ENCODE assay signal across 3 cellular contexts in the genomic region with DNA sequence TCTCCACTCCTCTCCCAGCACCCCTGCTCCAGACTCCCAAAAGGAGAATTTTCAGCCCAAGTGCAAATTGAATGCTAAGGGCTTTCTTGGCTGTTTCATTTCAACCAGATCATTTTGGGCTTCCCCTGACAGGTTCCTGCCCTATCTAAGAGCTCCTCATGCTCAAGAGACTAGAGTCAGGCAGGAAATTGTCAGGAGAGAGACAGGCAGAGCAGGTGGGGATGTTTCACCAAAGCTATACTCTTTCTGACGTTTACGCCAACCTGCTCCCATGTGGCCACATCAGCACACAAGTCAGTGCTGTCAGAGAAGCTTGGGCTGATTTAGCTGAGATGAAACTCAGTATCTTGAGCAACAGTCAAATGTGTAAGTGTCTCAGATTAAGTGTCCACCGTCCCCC.
TF ChIP-seq lines count a peak whose summit lies in the region.

No MANE protein-coding gene starts in this region.

TF ChIP-seq in liver, 16 proteins besides CTCF, POLR2A, EP300 and RAD21:
- TF ChIP-seq EGR1 (IDR thresholded peaks at IDR 0.05; ENCODE audit: low read depth in 2 of 2) (no peak), FOXA2 (IDR thresholded peaks at IDR 0.05) (no peak), GABPA (IDR thresholded peaks at IDR 0.05 in 1 of 2, conservative IDR thresholded peaks at IDR 0.05 in 1 of 2) (no peak), SP1 (IDR thresholded peaks at IDR 0.05) (no peak), FOXA1 (IDR thresholded peaks at IDR 0.05) (no peak), YY1 (IDR thresholded peaks at IDR 0.05) (no peak), HNF4G (IDR thresholded peaks at IDR 0.05) (no peak), HNF4A (conservative IDR thresholded peaks at IDR 0.05) (no peak), RXRA (IDR thresholded peaks at IDR 0.05) (no peak), JUND (IDR thresholded peaks at IDR 0.05) (no peak), TAF1 (conservative IDR thresholded peaks at IDR 0.05) (no peak), NR2F2 (IDR thresholded peaks at IDR 0.05) (no peak)
- TF ChIP-seq, protein P1, sequence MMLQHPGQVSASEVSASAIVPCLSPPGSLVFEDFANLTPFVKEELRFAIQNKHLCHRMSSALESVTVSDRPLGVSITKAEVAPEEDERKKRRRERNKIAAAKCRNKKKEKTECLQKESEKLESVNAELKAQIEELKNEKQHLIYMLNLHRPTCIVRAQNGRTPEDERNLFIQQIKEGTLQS (IDR thresholded peaks at IDR 0.05): no peak
- TF ChIP-seq, protein P2, sequence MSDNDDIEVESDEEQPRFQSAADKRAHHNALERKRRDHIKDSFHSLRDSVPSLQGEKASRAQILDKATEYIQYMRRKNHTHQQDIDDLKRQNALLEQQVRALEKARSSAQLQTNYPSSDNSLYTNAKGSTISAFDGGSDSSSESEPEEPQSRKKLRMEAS (IDR thresholded peaks at IDR 0.05): no peak
- TF ChIP-seq, protein P3, sequence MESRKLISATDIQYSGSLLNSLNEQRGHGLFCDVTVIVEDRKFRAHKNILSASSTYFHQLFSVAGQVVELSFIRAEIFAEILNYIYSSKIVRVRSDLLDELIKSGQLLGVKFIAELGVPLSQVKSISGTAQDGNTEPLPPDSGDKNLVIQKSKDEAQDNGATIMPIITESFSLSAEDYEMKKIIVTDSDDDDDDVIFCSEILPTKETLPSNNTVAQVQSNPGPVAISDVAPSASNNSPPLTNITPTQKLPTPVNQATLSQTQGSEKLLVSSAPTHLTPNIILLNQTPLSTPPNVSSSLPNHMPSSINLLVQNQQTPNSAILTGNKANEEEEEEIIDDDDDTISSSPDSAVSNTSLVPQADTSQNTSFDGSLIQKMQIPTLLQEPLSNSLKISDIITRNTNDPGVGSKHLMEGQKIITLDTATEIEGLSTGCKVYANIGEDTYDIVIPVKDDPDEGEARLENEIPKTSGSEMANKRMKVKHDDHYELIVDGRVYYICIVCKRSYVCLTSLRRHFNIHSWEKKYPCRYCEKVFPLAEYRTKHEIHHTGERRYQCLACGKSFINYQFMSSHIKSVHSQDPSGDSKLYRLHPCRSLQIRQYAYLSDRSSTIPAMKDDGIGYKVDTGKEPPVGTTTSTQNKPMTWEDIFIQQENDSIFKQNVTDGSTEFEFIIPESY (IDR thresholded peaks at IDR 0.05): no peak
- TF ChIP-seq, protein P4, sequence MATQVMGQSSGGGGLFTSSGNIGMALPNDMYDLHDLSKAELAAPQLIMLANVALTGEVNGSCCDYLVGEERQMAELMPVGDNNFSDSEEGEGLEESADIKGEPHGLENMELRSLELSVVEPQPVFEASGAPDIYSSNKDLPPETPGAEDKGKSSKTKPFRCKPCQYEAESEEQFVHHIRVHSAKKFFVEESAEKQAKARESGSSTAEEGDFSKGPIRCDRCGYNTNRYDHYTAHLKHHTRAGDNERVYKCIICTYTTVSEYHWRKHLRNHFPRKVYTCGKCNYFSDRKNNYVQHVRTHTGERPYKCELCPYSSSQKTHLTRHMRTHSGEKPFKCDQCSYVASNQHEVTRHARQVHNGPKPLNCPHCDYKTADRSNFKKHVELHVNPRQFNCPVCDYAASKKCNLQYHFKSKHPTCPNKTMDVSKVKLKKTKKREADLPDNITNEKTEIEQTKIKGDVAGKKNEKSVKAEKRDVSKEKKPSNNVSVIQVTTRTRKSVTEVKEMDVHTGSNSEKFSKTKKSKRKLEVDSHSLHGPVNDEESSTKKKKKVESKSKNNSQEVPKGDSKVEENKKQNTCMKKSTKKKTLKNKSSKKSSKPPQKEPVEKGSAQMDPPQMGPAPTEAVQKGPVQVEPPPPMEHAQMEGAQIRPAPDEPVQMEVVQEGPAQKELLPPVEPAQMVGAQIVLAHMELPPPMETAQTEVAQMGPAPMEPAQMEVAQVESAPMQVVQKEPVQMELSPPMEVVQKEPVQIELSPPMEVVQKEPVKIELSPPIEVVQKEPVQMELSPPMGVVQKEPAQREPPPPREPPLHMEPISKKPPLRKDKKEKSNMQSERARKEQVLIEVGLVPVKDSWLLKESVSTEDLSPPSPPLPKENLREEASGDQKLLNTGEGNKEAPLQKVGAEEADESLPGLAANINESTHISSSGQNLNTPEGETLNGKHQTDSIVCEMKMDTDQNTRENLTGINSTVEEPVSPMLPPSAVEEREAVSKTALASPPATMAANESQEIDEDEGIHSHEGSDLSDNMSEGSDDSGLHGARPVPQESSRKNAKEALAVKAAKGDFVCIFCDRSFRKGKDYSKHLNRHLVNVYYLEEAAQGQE (IDR thresholded peaks at IDR 0.05): no peak

TF ChIP-seq in HepG2, 621 proteins besides CTCF, POLR2A, EP300 and RAD21:
- TF ChIP-seq BRD4 (CRISPR knock-in tag; IDR thresholded peaks at IDR 0.05) (no peak), ZNF737 (CRISPR knock-in tag; IDR thresholded peaks at IDR 0.05; ENCODE audit: borderline replicate concordance) (no peak), TEAD2 (CRISPR knock-in tag; IDR thresholded peaks at IDR 0.05) (no peak), ZIK1 (CRISPR knock-in tag; IDR thresholded peaks at IDR 0.05; ENCODE audit: borderline replicate concordance, low read depth) (no peak), HNRNPUL1 (IDR thresholded peaks at IDR 0.05; ENCODE audit: low read depth, low read length) (no peak)
- TF ChIP-seq, protein P5, sequence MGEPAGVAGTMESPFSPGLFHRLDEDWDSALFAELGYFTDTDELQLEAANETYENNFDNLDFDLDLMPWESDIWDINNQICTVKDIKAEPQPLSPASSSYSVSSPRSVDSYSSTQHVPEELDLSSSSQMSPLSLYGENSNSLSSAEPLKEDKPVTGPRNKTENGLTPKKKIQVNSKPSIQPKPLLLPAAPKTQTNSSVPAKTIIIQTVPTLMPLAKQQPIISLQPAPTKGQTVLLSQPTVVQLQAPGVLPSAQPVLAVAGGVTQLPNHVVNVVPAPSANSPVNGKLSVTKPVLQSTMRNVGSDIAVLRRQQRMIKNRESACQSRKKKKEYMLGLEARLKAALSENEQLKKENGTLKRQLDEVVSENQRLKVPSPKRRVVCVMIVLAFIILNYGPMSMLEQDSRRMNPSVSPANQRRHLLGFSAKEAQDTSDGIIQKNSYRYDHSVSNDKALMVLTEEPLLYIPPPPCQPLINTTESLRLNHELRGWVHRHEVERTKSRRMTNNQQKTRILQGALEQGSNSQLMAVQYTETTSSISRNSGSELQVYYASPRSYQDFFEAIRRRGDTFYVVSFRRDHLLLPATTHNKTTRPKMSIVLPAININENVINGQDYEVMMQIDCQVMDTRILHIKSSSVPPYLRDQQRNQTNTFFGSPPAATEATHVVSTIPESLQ (CRISPR knock-in tag; conservative IDR thresholded peaks at IDR 0.05): no peak
- TF ChIP-seq, protein P6, sequence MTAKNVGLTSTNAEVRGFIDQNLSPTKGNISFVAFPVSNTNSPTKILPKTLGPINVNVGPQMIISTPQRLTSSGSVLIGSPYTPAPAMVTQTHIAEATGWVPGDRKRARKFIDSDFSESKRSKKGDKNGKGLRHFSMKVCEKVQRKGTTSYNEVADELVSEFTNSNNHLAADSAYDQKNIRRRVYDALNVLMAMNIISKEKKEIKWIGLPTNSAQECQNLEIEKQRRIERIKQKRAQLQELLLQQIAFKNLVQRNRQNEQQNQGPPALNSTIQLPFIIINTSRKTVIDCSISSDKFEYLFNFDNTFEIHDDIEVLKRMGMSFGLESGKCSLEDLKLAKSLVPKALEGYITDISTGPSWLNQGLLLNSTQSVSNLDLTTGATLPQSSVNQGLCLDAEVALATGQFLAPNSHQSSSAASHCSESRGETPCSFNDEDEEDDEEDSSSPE (CRISPR knock-in tag; IDR thresholded peaks at IDR 0.05): no peak

TF ChIP-seq in GM12878, 131 proteins besides CTCF, POLR2A, EP300 and RAD21 (continues in another document):
- TF ChIP-seq ZNF384 (IDR thresholded peaks at IDR 0.05; ENCODE audit: borderline replicate concordance, low read depth, low read length): no peak
- 0 out of 2 replicates have a peak, but pooled peaks have one; percentile 43 for TF ChIP-seq SMAD5 (IDR thresholded peaks at IDR 0.05; ENCODE audit: low read depth)
- TF ChIP-seq, protein P7, sequence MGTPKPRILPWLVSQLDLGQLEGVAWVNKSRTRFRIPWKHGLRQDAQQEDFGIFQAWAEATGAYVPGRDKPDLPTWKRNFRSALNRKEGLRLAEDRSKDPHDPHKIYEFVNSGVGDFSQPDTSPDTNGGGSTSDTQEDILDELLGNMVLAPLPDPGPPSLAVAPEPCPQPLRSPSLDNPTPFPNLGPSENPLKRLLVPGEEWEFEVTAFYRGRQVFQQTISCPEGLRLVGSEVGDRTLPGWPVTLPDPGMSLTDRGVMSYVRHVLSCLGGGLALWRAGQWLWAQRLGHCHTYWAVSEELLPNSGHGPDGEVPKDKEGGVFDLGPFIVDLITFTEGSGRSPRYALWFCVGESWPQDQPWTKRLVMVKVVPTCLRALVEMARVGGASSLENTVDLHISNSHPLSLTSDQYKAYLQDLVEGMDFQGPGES (IDR thresholded peaks at IDR 0.05): no peak
- TF ChIP-seq TAF1 (IDR thresholded peaks at IDR 0.05; ENCODE audit: borderline replicate concordance, low read depth, low read length): no peak
- TF ChIP-seq, protein P8, sequence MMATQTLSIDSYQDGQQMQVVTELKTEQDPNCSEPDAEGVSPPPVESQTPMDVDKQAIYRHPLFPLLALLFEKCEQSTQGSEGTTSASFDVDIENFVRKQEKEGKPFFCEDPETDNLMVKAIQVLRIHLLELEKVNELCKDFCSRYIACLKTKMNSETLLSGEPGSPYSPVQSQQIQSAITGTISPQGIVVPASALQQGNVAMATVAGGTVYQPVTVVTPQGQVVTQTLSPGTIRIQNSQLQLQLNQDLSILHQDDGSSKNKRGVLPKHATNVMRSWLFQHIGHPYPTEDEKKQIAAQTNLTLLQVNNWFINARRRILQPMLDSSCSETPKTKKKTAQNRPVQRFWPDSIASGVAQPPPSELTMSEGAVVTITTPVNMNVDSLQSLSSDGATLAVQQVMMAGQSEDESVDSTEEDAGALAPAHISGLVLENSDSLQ (IDR thresholded peaks at IDR 0.05): peak; percentile 18; the same call in 1 of the 2 replicates
- TF ChIP-seq, protein P9, sequence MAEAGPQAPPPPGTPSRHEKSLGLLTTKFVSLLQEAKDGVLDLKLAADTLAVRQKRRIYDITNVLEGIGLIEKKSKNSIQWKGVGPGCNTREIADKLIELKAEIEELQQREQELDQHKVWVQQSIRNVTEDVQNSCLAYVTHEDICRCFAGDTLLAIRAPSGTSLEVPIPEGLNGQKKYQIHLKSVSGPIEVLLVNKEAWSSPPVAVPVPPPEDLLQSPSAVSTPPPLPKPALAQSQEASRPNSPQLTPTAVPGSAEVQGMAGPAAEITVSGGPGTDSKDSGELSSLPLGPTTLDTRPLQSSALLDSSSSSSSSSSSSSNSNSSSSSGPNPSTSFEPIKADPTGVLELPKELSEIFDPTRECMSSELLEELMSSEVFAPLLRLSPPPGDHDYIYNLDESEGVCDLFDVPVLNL (IDR thresholded peaks at IDR 0.05; ENCODE audit: low read depth, low read length): no peak
- TF ChIP-seq, protein P10, sequence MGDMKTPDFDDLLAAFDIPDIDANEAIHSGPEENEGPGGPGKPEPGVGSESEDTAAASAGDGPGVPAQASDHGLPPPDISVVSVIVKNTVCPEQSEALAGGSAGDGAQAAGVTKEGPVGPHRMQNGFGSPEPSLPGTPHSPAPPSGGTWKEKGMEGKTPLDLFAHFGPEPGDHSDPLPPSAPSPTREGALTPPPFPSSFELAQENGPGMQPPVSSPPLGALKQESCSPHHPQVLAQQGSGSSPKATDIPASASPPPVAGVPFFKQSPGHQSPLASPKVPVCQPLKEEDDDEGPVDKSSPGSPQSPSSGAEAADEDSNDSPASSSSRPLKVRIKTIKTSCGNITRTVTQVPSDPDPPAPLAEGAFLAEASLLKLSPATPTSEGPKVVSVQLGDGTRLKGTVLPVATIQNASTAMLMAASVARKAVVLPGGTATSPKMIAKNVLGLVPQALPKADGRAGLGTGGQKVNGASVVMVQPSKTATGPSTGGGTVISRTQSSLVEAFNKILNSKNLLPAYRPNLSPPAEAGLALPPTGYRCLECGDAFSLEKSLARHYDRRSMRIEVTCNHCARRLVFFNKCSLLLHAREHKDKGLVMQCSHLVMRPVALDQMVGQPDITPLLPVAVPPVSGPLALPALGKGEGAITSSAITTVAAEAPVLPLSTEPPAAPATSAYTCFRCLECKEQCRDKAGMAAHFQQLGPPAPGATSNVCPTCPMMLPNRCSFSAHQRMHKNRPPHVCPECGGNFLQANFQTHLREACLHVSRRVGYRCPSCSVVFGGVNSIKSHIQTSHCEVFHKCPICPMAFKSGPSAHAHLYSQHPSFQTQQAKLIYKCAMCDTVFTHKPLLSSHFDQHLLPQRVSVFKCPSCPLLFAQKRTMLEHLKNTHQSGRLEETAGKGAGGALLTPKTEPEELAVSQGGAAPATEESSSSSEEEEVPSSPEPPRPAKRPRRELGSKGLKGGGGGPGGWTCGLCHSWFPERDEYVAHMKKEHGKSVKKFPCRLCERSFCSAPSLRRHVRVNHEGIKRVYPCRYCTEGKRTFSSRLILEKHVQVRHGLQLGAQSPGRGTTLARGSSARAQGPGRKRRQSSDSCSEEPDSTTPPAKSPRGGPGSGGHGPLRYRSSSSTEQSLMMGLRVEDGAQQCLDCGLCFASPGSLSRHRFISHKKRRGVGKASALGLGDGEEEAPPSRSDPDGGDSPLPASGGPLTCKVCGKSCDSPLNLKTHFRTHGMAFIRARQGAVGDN (IDR thresholded peaks at IDR 0.05): peak; percentile 48; the same call in 1 of the 2 replicates
- TF ChIP-seq EED (IDR thresholded peaks at IDR 0.05; ENCODE audit: low read depth): 0 out of 2 replicates have a peak, but pooled peaks have one; percentile 41
- TF ChIP-seq SUZ12 (IDR thresholded peaks at IDR 0.05; ENCODE audit: unreplicated experiment): no peak
- no peak for TF ChIP-seq WRNIP1 (IDR thresholded peaks at IDR 0.05; ENCODE audit: borderline replicate concordance, low read depth, low read length)
- no peak for TF ChIP-seq NBN (IDR thresholded peaks at IDR 0.05)
- TF ChIP-seq YBX1 (IDR thresholded peaks at IDR 0.05): no peak
- TF ChIP-seq, protein P11, sequence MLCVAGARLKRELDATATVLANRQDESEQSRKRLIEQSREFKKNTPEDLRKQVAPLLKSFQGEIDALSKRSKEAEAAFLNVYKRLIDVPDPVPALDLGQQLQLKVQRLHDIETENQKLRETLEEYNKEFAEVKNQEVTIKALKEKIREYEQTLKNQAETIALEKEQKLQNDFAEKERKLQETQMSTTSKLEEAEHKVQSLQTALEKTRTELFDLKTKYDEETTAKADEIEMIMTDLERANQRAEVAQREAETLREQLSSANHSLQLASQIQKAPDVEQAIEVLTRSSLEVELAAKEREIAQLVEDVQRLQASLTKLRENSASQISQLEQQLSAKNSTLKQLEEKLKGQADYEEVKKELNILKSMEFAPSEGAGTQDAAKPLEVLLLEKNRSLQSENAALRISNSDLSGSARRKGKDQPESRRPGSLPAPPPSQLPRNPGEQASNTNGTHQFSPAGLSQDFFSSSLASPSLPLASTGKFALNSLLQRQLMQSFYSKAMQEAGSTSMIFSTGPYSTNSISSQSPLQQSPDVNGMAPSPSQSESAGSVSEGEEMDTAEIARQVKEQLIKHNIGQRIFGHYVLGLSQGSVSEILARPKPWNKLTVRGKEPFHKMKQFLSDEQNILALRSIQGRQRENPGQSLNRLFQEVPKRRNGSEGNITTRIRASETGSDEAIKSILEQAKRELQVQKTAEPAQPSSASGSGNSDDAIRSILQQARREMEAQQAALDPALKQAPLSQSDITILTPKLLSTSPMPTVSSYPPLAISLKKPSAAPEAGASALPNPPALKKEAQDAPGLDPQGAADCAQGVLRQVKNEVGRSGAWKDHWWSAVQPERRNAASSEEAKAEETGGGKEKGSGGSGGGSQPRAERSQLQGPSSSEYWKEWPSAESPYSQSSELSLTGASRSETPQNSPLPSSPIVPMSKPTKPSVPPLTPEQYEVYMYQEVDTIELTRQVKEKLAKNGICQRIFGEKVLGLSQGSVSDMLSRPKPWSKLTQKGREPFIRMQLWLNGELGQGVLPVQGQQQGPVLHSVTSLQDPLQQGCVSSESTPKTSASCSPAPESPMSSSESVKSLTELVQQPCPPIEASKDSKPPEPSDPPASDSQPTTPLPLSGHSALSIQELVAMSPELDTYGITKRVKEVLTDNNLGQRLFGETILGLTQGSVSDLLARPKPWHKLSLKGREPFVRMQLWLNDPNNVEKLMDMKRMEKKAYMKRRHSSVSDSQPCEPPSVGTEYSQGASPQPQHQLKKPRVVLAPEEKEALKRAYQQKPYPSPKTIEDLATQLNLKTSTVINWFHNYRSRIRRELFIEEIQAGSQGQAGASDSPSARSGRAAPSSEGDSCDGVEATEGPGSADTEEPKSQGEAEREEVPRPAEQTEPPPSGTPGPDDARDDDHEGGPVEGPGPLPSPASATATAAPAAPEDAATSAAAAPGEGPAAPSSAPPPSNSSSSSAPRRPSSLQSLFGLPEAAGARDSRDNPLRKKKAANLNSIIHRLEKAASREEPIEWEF (IDR thresholded peaks at IDR 0.05; ENCODE audit: insufficient replicate concordance, low read depth, low read length): no peak
- TF ChIP-seq BACH1 (IDR thresholded peaks at IDR 0.05; ENCODE audit: borderline replicate concordance): no peak
